23 cellular contexts compared by ENCODE assay signal in the genomic region with DNA sequence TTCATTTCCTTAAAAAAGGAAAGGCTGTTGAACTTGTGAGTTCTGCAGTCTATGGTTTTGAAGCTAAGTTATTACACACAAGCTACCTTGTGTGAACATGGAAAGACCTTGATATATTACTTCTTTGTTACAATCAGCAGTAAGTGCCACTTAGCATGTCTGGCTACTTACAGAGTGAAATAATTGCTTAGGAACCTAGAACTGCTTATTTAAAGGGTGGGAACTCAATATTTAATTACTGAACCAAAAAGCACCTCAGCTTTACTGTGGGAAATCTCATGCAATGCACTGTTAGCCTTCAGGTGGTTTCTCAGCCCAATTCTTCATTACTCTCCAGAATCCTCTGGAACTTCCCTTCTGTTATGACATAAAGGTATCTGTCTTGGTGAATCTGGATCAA. TPM values are rescaled to one million over a fixed set of nuclear protein-coding genes. Genes with fewer than 3 reads are reported as not detected.
DNase-seq lines count a peak whose midpoint lies in the region; ATAC-seq, FAIRE-seq and TF ChIP-seq lines count a peak whose summit lies in the region.
"Had no signal": no experiment of that assay in that cellular context is flagged by ENCODE, and none has a peak within 500 bp of the region (broad histone marks: within the 10 kb centered on the region; RNA-seq: fewer than 3 reads in every experiment).

No MANE protein-coding gene starts in this region.

- H3K79me2 ChIP-seq in keratinocyte (ENCODE audit: control insufficient read depth, insufficient read depth, low read length): peaks cover 20% of the 10 kb centered on the region

- peak overlapping the region; percentile 88 for H3K4me2 ChIP-seq in keratinocyte (ENCODE audit: control insufficient read depth, extremely low read depth, insufficient read depth, low read depth, low read length)

- H3K27ac ChIP-seq in keratinocyte (ENCODE audit: control insufficient read depth, insufficient read depth, low read length) (peak overlapping the region; percentile 96), heart left ventricle (no peak overlapping the region)
- H3K27ac ChIP-seq: RWPE1 had no signal

- H3K9me3 ChIP-seq in keratinocyte (ENCODE audit: control insufficient read depth, low read depth, low read length): no peaks in the 10 kb centered on the region
- H3K9me3 ChIP-seq in heart left ventricle: no peaks in the 10 kb centered on the region
- H3K9me3 ChIP-seq: adrenal gland, pancreas had no signal

- H3K36me3 Mint-ChIP-seq in MCF 10A (ENCODE audit: insufficient read depth, unreplicated experiment): peaks cover 53% of the 10 kb centered on the region
- H3K36me3 Mint-ChIP-seq: natural killer cell treated with Interleukin-12 subunit alpha and Interleukin-12 subunit beta and Interleukin-15 and Interleukin-18, amount 100 ng/mL, for 72 hours; stimulated activated naive B cell treated with anti-CD40 and anti-IgM and Interleukin-4, amounts not matched to agents 10 μg/mL and 1 μg/mL and 100 μg/mL, for 72 hours had no signal

- H3K27me3 ChIP-seq in keratinocyte (ENCODE audit: control insufficient read depth, extremely low read depth, insufficient read depth, low read length): no peaks in the 10 kb centered on the region
- no peaks in the 10 kb centered on the region for H3K27me3 ChIP-seq in heart left ventricle
- H3K27me3 ChIP-seq: adrenal gland, pancreas had no signal

- H4K20me1 ChIP-seq in keratinocyte (ENCODE audit: control insufficient read depth, extremely low read depth, insufficient read depth, low read length): no peaks in the 10 kb centered on the region

- peaks cover 34% of the 10 kb centered on the region for H3K4me1 Mint-ChIP-seq in MCF 10A (ENCODE audit: insufficient read depth, unreplicated experiment)

- POLR2A ChIA-PET in MCF 10A (lab: Yijun Ruan, JAX): interaction anchor here (0.7 to 15.3 kb wide), 12 partner anchors 10 to 415 kb away, joined by 3 to 506 read pairs (median 8); a partner anchor contains a TSS

- peak; percentile 69 for FAIRE-seq in keratinocyte (lab: Jason Lieb, UNC)
- FAIRE-seq: pancreas had no signal

- no peaks in the 10 kb centered on the region for H3K27me3 Mint-ChIP-seq in MCF 10A (ENCODE audit: insufficient read depth, unreplicated experiment)

- H2AFZ ChIP-seq in keratinocyte (ENCODE audit: control insufficient read depth, low read length): no peak overlapping the region

- H3K9ac ChIP-seq in keratinocyte (ENCODE audit: control insufficient read depth, extremely low read depth, insufficient read depth, low read length): peak overlapping the region; percentile 66

- H3K9me1 ChIP-seq in keratinocyte (ENCODE audit: control insufficient read depth, extremely low read depth, insufficient read depth, low read length): peaks cover 2% of the 10 kb centered on the region

- intact Hi-C loops in MCF 10A (cut with micrococcal nuclease) (no loop called here), heart left ventricle (cut with DNase I) (no loop called here)

- dilution Hi-C loops in keratinocyte (cut with MboI; ENCODE audit: extremely low pct_ligation_motif_present, low sequenced_read_pairs): no loop called here

- no peak for ATAC-seq in heart left ventricle
- ATAC-seq: left cardiac atrium; natural killer cell treated with Interleukin-12 subunit alpha and Interleukin-12 subunit beta and Interleukin-15 and Interleukin-18, amount 100 ng/mL, for 72 hours; sciatic nerve; stimulated activated naive B cell treated with anti-CD40 and anti-IgM and Interleukin-4, amounts not matched to agents 10 μg/mL and 1 μg/mL and 100 μg/mL, for 72 hours had no signal

- TF ChIP-seq CTCF in MCF 10A (IDR thresholded peaks at IDR 0.05; ENCODE audit: unreplicated experiment) (no peak), keratinocyte (optimal IDR thresholded peaks at IDR 0.05 in 1 of 3, IDR thresholded peaks at IDR 0.05 in 1 of 3, conservative IDR thresholded peaks at IDR 0.05 in 1 of 3; ENCODE audit: extremely low read depth in 1 of 3, insufficient read depth in 2 of 3, low read length in 3 of 3) (no peak), heart left ventricle (IDR thresholded peaks at IDR 0.05) (no peak)

- no peaks in the 10 kb centered on the region for H3K9me3 Mint-ChIP-seq in MCF 10A (ENCODE audit: unreplicated experiment)
- H3K9me3 Mint-ChIP-seq: natural killer cell treated with Interleukin-12 subunit alpha and Interleukin-12 subunit beta and Interleukin-15 and Interleukin-18, amount 100 ng/mL, for 72 hours; stimulated activated naive B cell treated with anti-CD40 and anti-IgM and Interleukin-4, amounts not matched to agents 10 μg/mL and 1 μg/mL and 100 μg/mL, for 72 hours had no signal

- H3K4me3 Mint-ChIP-seq in MCF 10A (ENCODE audit: unreplicated experiment): peak overlapping the region; percentile 12
- H3K4me3 Mint-ChIP-seq: natural killer cell treated with Interleukin-12 subunit alpha and Interleukin-12 subunit beta and Interleukin-15 and Interleukin-18, amount 100 ng/mL, for 72 hours; stimulated activated naive B cell treated with anti-CD40 and anti-IgM and Interleukin-4, amounts not matched to agents 10 μg/mL and 1 μg/mL and 100 μg/mL, for 72 hours had no signal

- no peak for TF ChIP-seq POLR2A in heart left ventricle (IDR thresholded peaks at IDR 0.05)

- CTCF ChIA-PET in MCF 10A (lab: Yijun Ruan, JAX): interaction anchor here (0.9 to 2.2 kb wide), 4 partner anchors 9 to 880 kb away, joined by 3 to 10 read pairs (median 5); no protein-coding TSS in a partner anchor

- no TSS peak for BruUV-seq in MCF 10A (replicated peaks; lab: Mats Ljungman, UMichigan)

- DNase-seq in DMS79 (lab: John Stamatoyannopoulos, UW): peak; percentile 22
- DNase-seq in NCI-H1436 (lab: John Stamatoyannopoulos, UW): peak; percentile 57
- no peak for DNase-seq in MCF 10A (ENCODE audit: unreplicated experiment)
- no peak for DNase-seq in keratinocyte (ENCODE audit: low read depth, low spot score)
- DNase-seq in amygdala (lab: John Stamatoyannopoulos, UW): no peak
- no peak for DNase-seq in iPS-NIHi11 (ENCODE audit: low spot score)
- DNase-seq in NCI-H526 treated with DMSO at 0.1 percent for 48 hours (lab: John Stamatoyannopoulos, UW): no peak
- no peak for DNase-seq in heart left ventricle
- DNase-seq: activated CD4-positive, alpha-beta T cell treated with anti-CD3 and anti-CD28 coated beads, Interleukin-2, amount 50 U/mL, for 4 hours; activated gamma-delta T cell treated with Interleukin-2 at 50 U/mL for 16 hours; activated T-cell treated with anti-CD3 and anti-CD28 coated beads for 4 hours; adrenal gland; erythroblast; GOT3; Kasumi-1; left cardiac atrium; NCI-H1092; NCI-H226; pancreas; stimulated activated naive B cell treated with anti-CD40 and anti-IgM and Interleukin-4, amounts not matched to agents 10 μg/mL and 1 μg/mL and 100 μg/mL, for 72 hours had no signal

- H3K36me3 ChIP-seq in keratinocyte (ENCODE audit: control insufficient read depth in 2 of 2, extremely low read depth in 1 of 2, insufficient read depth in 2 of 2, low read length in 2 of 2) (peaks cover 5 to 14% of the 10 kb centered on the region in 2 experiments), heart left ventricle (peaks cover 0 to 46% (median 0%) of the 10 kb centered on the region in 9 donors)
- H3K36me3 ChIP-seq: adrenal gland had no signal

- no peak overlapping the region for H3K4me3 ChIP-seq in keratinocyte (ENCODE audit: control insufficient read depth in 2 of 3, extremely low read depth in 1 of 3, insufficient read depth in 2 of 3, low read depth in 1 of 3, low read length in 3 of 3)
- H3K4me3 ChIP-seq in heart left ventricle: no peak overlapping the region
- H3K4me3 ChIP-seq: adrenal gland, pancreas had no signal

- H3K27ac Mint-ChIP-seq in MCF 10A (ENCODE audit: low read depth, unreplicated experiment): peak overlapping the region; percentile 97
- H3K27ac Mint-ChIP-seq: natural killer cell treated with Interleukin-12 subunit alpha and Interleukin-12 subunit beta and Interleukin-15 and Interleukin-18, amount 100 ng/mL, for 72 hours; stimulated activated naive B cell treated with anti-CD40 and anti-IgM and Interleukin-4, amounts not matched to agents 10 μg/mL and 1 μg/mL and 100 μg/mL, for 72 hours had no signal

- H3K4me1 ChIP-seq in keratinocyte (ENCODE audit: control insufficient read depth, extremely low read depth, insufficient read depth, low read length) (peaks cover 43% of the 10 kb centered on the region), heart left ventricle (no peaks in the 10 kb centered on the region)

RNA-seq across cellular contexts. Expression of a gene that starts 17.9 kb away (rescaled TPM):
- total RNA-seq in MCF 10A (2022) (103 and 120 TPM in 2 replicates), heart left ventricle (10 to 100 TPM; 49.5 to 73.4 (median 53.6) TPM)
- polyA plus RNA-seq in keratinocyte (279 to 543 TPM (median 525 TPM) in 3 replicates), heart left ventricle (10 to 100 TPM; 41.0 to 54.2 TPM)
- 758 TPM for polyA plus RNA-seq in keratinocyte (2011; ENCODE audit: low read depth)
- polyA plus RNA-seq in keratinocyte (2011; cell fraction: cytosol; rRNA removed): 314 and 475 TPM in 2 replicates
- 637 and 791 TPM in 2 replicates for polyA plus RNA-seq in keratinocyte (2011; cell fraction: nucleus; rRNA removed)
- polyA plus RNA-seq in keratinocyte (2012; ENCODE audit: low replicate concordance): 460 and 1,316 TPM in 2 replicates
- polyA minus RNA-seq in keratinocyte: 284 to 461 TPM (median 304 TPM) in 3 replicates
- polyA minus RNA-seq in keratinocyte (2011; cell fraction: cytosol; rRNA and poly(A)+ RNA removed): 500 TPM
- polyA minus RNA-seq in keratinocyte (2011; cell fraction: nucleus; rRNA and poly(A)+ RNA removed): 327 and 470 TPM in 2 replicates

Comparison
In these comparisons a context has a peak if more than half of its experiments do, and no peak if none do; other contexts are left out.
1. DNase-seq: peak in DMS79 (single experiment) and NCI-H1436 (single experiment); none in MCF 10A (single experiment), keratinocyte (single experiment), amygdala (0 of 56), iPS-NIHi11 (single experiment), NCI-H526 treated with DMSO at 0.1 percent for 48 hours (single experiment) and heart left ventricle (0 of 5).